In the genomic region with DNA sequence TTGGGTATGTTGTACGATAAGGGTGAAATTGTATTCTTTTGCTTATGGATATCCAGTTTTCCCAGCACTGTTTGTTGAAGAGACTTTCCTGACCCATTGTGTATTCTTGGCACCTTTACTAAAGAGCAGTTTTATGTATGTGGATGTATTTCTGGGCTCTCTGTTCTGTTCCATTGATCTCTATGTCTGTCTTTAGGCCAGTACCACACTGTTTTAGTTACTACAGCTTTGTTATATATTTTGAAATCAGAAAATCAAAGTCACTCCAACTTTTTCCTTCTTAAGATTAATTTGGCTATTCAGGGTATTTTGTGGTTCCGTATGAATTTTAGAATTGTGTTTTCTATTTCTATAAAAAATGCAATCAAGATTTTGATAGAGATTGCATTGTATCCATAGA, we compare ENCODE assay signal across 37 cellular contexts.
DNase-seq lines count a peak whose midpoint lies in the region; ATAC-seq, FAIRE-seq and TF ChIP-seq lines count a peak whose summit lies in the region.
"Had no signal": no experiment of that assay in that cellular context is flagged by ENCODE, and none has a peak within 500 bp of the region (broad histone marks: within the 10 kb centered on the region; RNA-seq: fewer than 3 reads in every experiment).

No MANE protein-coding gene starts in this region.

- H3K4me2 ChIP-seq in HCT116 (ENCODE audit: low read length): no peak overlapping the region
- H3K4me2 ChIP-seq in K562 (ENCODE audit: insufficient read depth, low read length): no peak overlapping the region
- H3K4me2 ChIP-seq: A549; BLaER1; BLaER1 treated with 17β-estradiol and CSF1 and Interleukin-3, amounts not matched to agents 10 nM and 100 nM had no signal

- 2% methylated on average over 2 of the region's 2 CpGs for WGBS in K562 (ENCODE audit: insufficient coverage, low coverage, missing lambda C conversion rate)

- BruUV-seq in HCT116 (replicated peaks; lab: Mats Ljungman, UMichigan): no TSS peak
- no TSS peak for BruUV-seq in K562 (replicated peaks; lab: Mats Ljungman, UMichigan)

- intact Hi-C loops in HCT116 (cut with micrococcal nuclease) (no loop called here), K562 (cut with micrococcal nuclease) (no loop called here)

- H3K9me3 ChIP-seq in HCT116 (ENCODE audit: control insufficient read depth in 1 of 2, insufficient read depth in 1 of 2, low read depth in 1 of 2, low read length in 2 of 2): peaks cover 0 to 3% of the 10 kb centered on the region in 2 experiments; a peak in 3 of 4 replicates
- no peaks in the 10 kb centered on the region for H3K9me3 ChIP-seq in HEK293 (ENCODE audit: control insufficient read depth, insufficient read depth, low read depth, low read length)
- H3K9me3 ChIP-seq in K562 (replicated peaks; ENCODE audit: control insufficient read depth, insufficient read depth, low read depth, low read length): no peaks in the 10 kb centered on the region
- H3K9me3 ChIP-seq: BE2C had no signal

- no peak for TF ChIP-seq CTCF in HCT116 (IDR thresholded peaks at IDR 0.05 in 2 of 3, conservative IDR thresholded peaks at IDR 0.05 in 1 of 3; ENCODE audit: borderline replicate concordance in 1 of 3, insufficient read depth in 1 of 3, low read depth in 2 of 3, low read length in 2 of 3)
- TF ChIP-seq CTCF in HEK293 (tag by site-specific recombination; IDR thresholded peaks at IDR 0.05): no peak
- TF ChIP-seq CTCF in K562 (IDR thresholded peaks at IDR 0.05 in 2 of 3, conservative IDR thresholded peaks at IDR 0.05 in 1 of 3; ENCODE audit: insufficient read depth in 2 of 3, low read depth in 1 of 3, low read length in 3 of 3): no peak

- no peaks in the 10 kb centered on the region for H4K20me1 ChIP-seq in HCT116 (ENCODE audit: insufficient read depth)
- no peaks in the 10 kb centered on the region for H4K20me1 ChIP-seq in K562 (replicated peaks; ENCODE audit: control insufficient read depth, insufficient read depth, low read length)
- H4K20me1 ChIP-seq: BLaER1; BLaER1 treated with 17β-estradiol and CSF1 and Interleukin-3, amounts not matched to agents 10 nM and 100 nM had no signal

- TF ChIP-seq RAD21 in HCT116 (IDR thresholded peaks at IDR 0.05; ENCODE audit: low read depth): no peak
- TF ChIP-seq RAD21 in K562 (CRISPR knock-in tag; conservative IDR thresholded peaks at IDR 0.05 in 1 of 2, IDR thresholded peaks at IDR 0.05 in 1 of 2): no peak

- H3K27me3 ChIP-seq in HCT116 (ENCODE audit: insufficient read depth, low read length) (no peaks in the 10 kb centered on the region), K562 (ENCODE audit: control insufficient read depth in 2 of 2, insufficient read depth in 2 of 2, low read length in 2 of 2) (no peaks in the 10 kb centered on the region)
- H3K27me3 ChIP-seq: BE2C; BLaER1; BLaER1 treated with 17β-estradiol and CSF1 and Interleukin-3, amounts not matched to agents 10 nM and 100 nM had no signal

- H3K4me3 Mint-ChIP-seq in activated T-cell treated with anti-CD3 and anti-CD28 coated beads, Interleukin-2, amount 50 U/mL, for 24 hours: no peak overlapping the region
- H3K4me3 Mint-ChIP-seq in activated T-cell treated with anti-CD3 and anti-CD28 coated beads, Interleukin-2, amount 50 U/mL, for 4 hours: no peak overlapping the region
- H3K4me3 Mint-ChIP-seq: B cell; CD14-positive monocyte; CD4-positive, alpha-beta memory T cell; CD4-positive, alpha-beta T cell; CD4-positive, CD25-positive, alpha-beta regulatory T cell; CD8-positive, alpha-beta memory T cell; CD8-positive, alpha-beta T cell had no signal

- no peaks in the 10 kb centered on the region for H3K36me3 ChIP-seq in HCT116 (ENCODE audit: control insufficient read depth in 1 of 2, insufficient read depth in 2 of 2, low read length in 2 of 2)
- peaks cover 0 to 3% of the 10 kb centered on the region in 2 experiments; a peak in 1 of 3 replicates for H3K36me3 ChIP-seq in HEK293 (ENCODE audit: control insufficient read depth in 2 of 2, insufficient read depth in 1 of 2, low read length in 2 of 2)
- H3K36me3 ChIP-seq in K562 (ENCODE audit: control insufficient read depth, insufficient read depth, low read length): no peaks in the 10 kb centered on the region
- H3K36me3 ChIP-seq: BE2C, BLaER1 had no signal

- H2AFZ ChIP-seq in HCT116 (ENCODE audit: low read depth, low read length, poor library complexity, severe bottlenecking) (no peak overlapping the region), K562 (ENCODE audit: low read depth, low read length) (no peak overlapping the region)

- H3K27ac ChIP-seq in HCT116 (ENCODE audit: low read depth, low read length) (no peak overlapping the region), HEK293 (ENCODE audit: extremely low read depth, low read depth, low read length) (no peak overlapping the region), K562 (ENCODE audit: extremely low read depth, low read depth, low read length) (no peak overlapping the region)
- H3K27ac ChIP-seq: 22Rv1; A549; BLaER1; BLaER1 treated with 17β-estradiol and CSF1 and Interleukin-3, amounts not matched to agents 10 nM and 100 nM; C4-2B had no signal

- H3K9me2 ChIP-seq in HCT116 (ENCODE audit: insufficient read depth): no peaks in the 10 kb centered on the region

- in situ Hi-C loops in K562 (cut with MboI): no loop called here

- CTCF ChIA-PET in HCT116 (lab: Charles Lee) (no interaction called here), HEK293 (lab: Yijun Ruan, JAX) (no interaction called here), K562 (lab: Yijun Ruan, JAX; ENCODE audit: low intra/inter-chr PET ratio) (no interaction called here)

- no peak for DNase-seq in activated T-cell treated with anti-CD3 and anti-CD28 coated beads, Interleukin-2, amount 50 U/mL, for 24 hours
- no peak for DNase-seq in activated T-cell treated with anti-CD3 and anti-CD28 coated beads, Interleukin-2, amount 50 U/mL, for 4 hours
- DNase-seq in HCT116 (ENCODE audit: low read depth, low spot score): no peak
- no peak for DNase-seq in K562 (ENCODE audit: extremely low read depth in 1 of 4, low spot score in 3 of 4)
- no peak for DNase-seq in NCI-H1436 treated with DMSO at 0.1 percent for 48 hours (lab: John Stamatoyannopoulos, UW)
- DNase-seq in NCI-H2107 treated with DMSO at 0.1 percent for 48 hours (lab: John Stamatoyannopoulos, UW; ENCODE audit: unreplicated experiment): no peak
- DNase-seq: 8988T; ACHN; AML-193; BE2C; C1 segment of cervical spinal cord; Caco-2; Calu3; CD4-positive, alpha-beta memory T cell; CD4-positive, alpha-beta T cell; CD4-positive, CD25-positive, alpha-beta regulatory T cell; CD8-positive, alpha-beta memory T cell; CD8-positive, alpha-beta T cell; COR-L47; DMS 273 treated with DMSO at 0.1 percent for 48 hours; DMS153; DMS53; DMS79; DMS79 treated with DMSO at 0.1 percent for 48 hours; DND-41; EL had no signal

- TF ChIP-seq POLR2A in HCT116 (IDR thresholded peaks at IDR 0.05; ENCODE audit: borderline replicate concordance, extremely low read depth, insufficient read depth, insufficient read length): no peak
- TF ChIP-seq POLR2A in K562 (conservative IDR thresholded peaks at IDR 0.05): no peak

- H3K27ac Mint-ChIP-seq in activated T-cell treated with anti-CD3 and anti-CD28 coated beads, Interleukin-2, amount 50 U/mL, for 24 hours: peak overlapping the region; percentile 11
- H3K27ac Mint-ChIP-seq: B cell; CD14-positive monocyte; CD4-positive, alpha-beta memory T cell; CD4-positive, alpha-beta T cell; CD4-positive, CD25-positive, alpha-beta regulatory T cell; CD8-positive, alpha-beta memory T cell; CD8-positive, alpha-beta T cell had no signal

- POLR2A ChIA-PET in HCT116 (lab: Charles Lee) (no interaction called here), HEK293 (lab: Yijun Ruan, JAX) (no interaction called here), K562 (lab: Yijun Ruan, JAX) (no interaction called here)

- no peak overlapping the region for H3K9ac ChIP-seq in HCT116 (ENCODE audit: low read length)
- H3K9ac ChIP-seq in K562 (ENCODE audit: insufficient read depth in 1 of 2, low read depth in 2 of 2, low read length in 2 of 2): no peak overlapping the region
- H3K9ac ChIP-seq: BLaER1; BLaER1 treated with 17β-estradiol and CSF1 and Interleukin-3, amounts not matched to agents 10 nM and 100 nM had no signal

- no peaks in the 10 kb centered on the region for H3K4me1 ChIP-seq in HCT116 (ENCODE audit: control insufficient read depth in 1 of 2, insufficient read depth in 2 of 2, low read length in 2 of 2)
- H3K4me1 ChIP-seq in HEK293 (ENCODE audit: control insufficient read depth, insufficient read depth, low read length): no peaks in the 10 kb centered on the region
- H3K4me1 ChIP-seq in K562 (replicated peaks in 1 of 2; ENCODE audit: control insufficient read depth in 2 of 2, insufficient read depth in 2 of 2, low read length in 2 of 2): no peaks in the 10 kb centered on the region
- H3K4me1 ChIP-seq: A549; BE2C; BLaER1; BLaER1 treated with 17β-estradiol and CSF1 and Interleukin-3, amounts not matched to agents 10 nM and 100 nM; Caco-2 had no signal

- no peak for TF ChIP-seq EP300 in K562 (IDR thresholded peaks at IDR 0.05; ENCODE audit: low read length)

- no peaks in the 10 kb centered on the region for H3K4me1 Mint-ChIP-seq in activated T-cell treated with anti-CD3 and anti-CD28 coated beads, Interleukin-2, amount 50 U/mL, for 24 hours (ENCODE audit: low read depth)
- H3K4me1 Mint-ChIP-seq in activated T-cell treated with anti-CD3 and anti-CD28 coated beads, Interleukin-2, amount 50 U/mL, for 4 hours (ENCODE audit: low read depth): no peaks in the 10 kb centered on the region
- H3K4me1 Mint-ChIP-seq: B cell; CD14-positive monocyte; CD4-positive, CD25-positive, alpha-beta regulatory T cell; CD8-positive, alpha-beta memory T cell had no signal

- H3K4me3 ChIP-seq in HCT116 (replicated peaks in 1 of 2; ENCODE audit: low read depth in 1 of 2, low read length in 2 of 2): no peak overlapping the region
- H3K4me3 ChIP-seq in HEK293 (ENCODE audit: low read depth, low read length): no peak overlapping the region
- no peak overlapping the region for H3K4me3 ChIP-seq in K562
- H3K4me3 ChIP-seq: A549; BLaER1; BLaER1 treated with 17β-estradiol and CSF1 and Interleukin-3, amounts not matched to agents 10 nM and 100 nM had no signal

- H3K9me3 Mint-ChIP-seq in activated T-cell treated with anti-CD3 and anti-CD28 coated beads, Interleukin-2, amount 50 U/mL, for 24 hours: peaks cover 24% of the 10 kb centered on the region
- H3K9me3 Mint-ChIP-seq in activated T-cell treated with anti-CD3 and anti-CD28 coated beads, Interleukin-2, amount 50 U/mL, for 4 hours: peaks cover 28% of the 10 kb centered on the region

- no peak for ATAC-seq in activated T-cell treated with anti-CD3 and anti-CD28 coated beads, Interleukin-2, amount 50 U/mL, for 4 hours
- ATAC-seq in HCT116 (no peak), K562 (no peak), GM18870 (IDR thresholded peaks at IDR 0.05; ENCODE audit: unreplicated experiment) (no peak)
- ATAC-seq: A549; CD8-positive, alpha-beta T cell had no signal

- no peaks in the 10 kb centered on the region for H3K9me1 ChIP-seq in K562 (ENCODE audit: control insufficient read depth, insufficient read depth, low read length)

- H3K36me3 Mint-ChIP-seq in activated T-cell treated with anti-CD3 and anti-CD28 coated beads, Interleukin-2, amount 50 U/mL, for 24 hours (ENCODE audit: low read depth): peaks cover 20% of the 10 kb centered on the region
- peaks cover 30% of the 10 kb centered on the region for H3K36me3 Mint-ChIP-seq in activated T-cell treated with anti-CD3 and anti-CD28 coated beads, Interleukin-2, amount 50 U/mL, for 4 hours (ENCODE audit: insufficient read depth)

- H3K27me3 Mint-ChIP-seq in activated T-cell treated with anti-CD3 and anti-CD28 coated beads, Interleukin-2, amount 50 U/mL, for 24 hours: no peaks in the 10 kb centered on the region
- no peaks in the 10 kb centered on the region for H3K27me3 Mint-ChIP-seq in activated T-cell treated with anti-CD3 and anti-CD28 coated beads, Interleukin-2, amount 50 U/mL, for 4 hours (ENCODE audit: low read depth)
- H3K27me3 Mint-ChIP-seq: B cell; CD4-positive, alpha-beta memory T cell; CD4-positive, alpha-beta T cell; CD4-positive, CD25-positive, alpha-beta regulatory T cell; CD8-positive, alpha-beta memory T cell had no signal

- RAD21 ChIA-PET in HCT116 (lab: Charles Lee; ENCODE audit: low non-redundant PET in 1 of 2, low total read pairs in 2 of 2, uncharacterized antibody in 2 of 2, unreplicated experiment in 2 of 2): no interaction called here

- H3K79me2 ChIP-seq in HCT116 (ENCODE audit: insufficient read depth, low read length) (no peaks in the 10 kb centered on the region), K562 (ENCODE audit: control insufficient read depth, insufficient read depth, low read length) (no peaks in the 10 kb centered on the region)

- no peak for FAIRE-seq in K562 (lab: Jason Lieb, UNC)
- FAIRE-seq: A204.1, A549, D721Med had no signal
